ENCODE assay signal across 8 cellular contexts in genomic region chr1:204104331-204105222, GRCh38. TPM values are rescaled to one million over a fixed set of nuclear protein-coding genes. Genes with fewer than 3 reads are reported as not detected.
DNase-seq lines count a peak whose midpoint lies in the region; ATAC-seq and TF ChIP-seq lines count a peak whose summit lies in the region.

No MANE protein-coding gene starts in this region.

- peak overlapping the region; percentile 49 for H3K27ac Mint-ChIP-seq in stimulated activated naive B cell treated with anti-CD40 and anti-IgM and Interleukin-4, amounts not matched to agents 10 μg/mL and 1 μg/mL and 100 μg/mL, for 72 hours

- H3K9me3 Mint-ChIP-seq in stimulated activated naive B cell treated with anti-CD40 and anti-IgM and Interleukin-4, amounts not matched to agents 10 μg/mL and 1 μg/mL and 100 μg/mL, for 72 hours, result no peaks in the 10 kb centered on the region

- peak overlapping the region in 1 of 2 donors; percentile 22 for H3K4me3 Mint-ChIP-seq in stimulated activated naive B cell treated with anti-CD40 and anti-IgM and Interleukin-4, amounts not matched to agents 10 μg/mL and 1 μg/mL and 100 μg/mL, for 72 hours

- H3K27me3 Mint-ChIP-seq in stimulated activated naive B cell treated with anti-CD40 and anti-IgM and Interleukin-4, amounts not matched to agents 10 μg/mL and 1 μg/mL and 100 μg/mL, for 72 hours, result peaks cover 13 to 25% of the 10 kb centered on the region in 2 donors

- peaks cover 26 to 35% of the 10 kb centered on the region in 2 donors for H3K4me1 Mint-ChIP-seq in stimulated activated naive B cell treated with anti-CD40 and anti-IgM and Interleukin-4, amounts not matched to agents 10 μg/mL and 1 μg/mL and 100 μg/mL, for 72 hours

- peaks cover 0 to 64% of the 10 kb centered on the region in 2 donors for H3K4me1 ChIP-seq in right atrium auricular region

- H3K36me3 Mint-ChIP-seq in stimulated activated naive B cell treated with anti-CD40 and anti-IgM and Interleukin-4, amounts not matched to agents 10 μg/mL and 1 μg/mL and 100 μg/mL, for 72 hours, result no peaks in the 10 kb centered on the region

- peak; percentile 72 to 77 for ATAC-seq in stimulated activated naive B cell treated with anti-CD40 and anti-IgM and Interleukin-4, amounts not matched to agents 10 μg/mL and 1 μg/mL and 100 μg/mL, for 72 hours (replicated peaks)
- no peak for ATAC-seq in GM21717 (IDR thresholded peaks at IDR 0.05; ENCODE audit: unreplicated experiment)
- ATAC-seq in HG03139 (IDR thresholded peaks at IDR 0.05; ENCODE audit: unreplicated experiment), result no peak

- no peaks in the 10 kb centered on the region for H3K27me3 ChIP-seq in right atrium auricular region

- no peak for TF ChIP-seq CTCF in VCaP (conservative IDR thresholded peaks at IDR 0.05)
- no peak for TF ChIP-seq CTCF in right atrium auricular region (IDR thresholded peaks at IDR 0.05)

- no peaks in the 10 kb centered on the region for H3K9me3 ChIP-seq in right atrium auricular region

- DNase-seq in NCI-H2196 (lab: John Stamatoyannopoulos, UW; ENCODE audit: unreplicated experiment) (peak; percentile 35), NCI-H2196 treated with DMSO at 0.1 percent for 48 hours (lab: John Stamatoyannopoulos, UW; ENCODE audit: unreplicated experiment) (no peak), right atrium auricular region (ENCODE audit: low spot score) (no peak), SK-N-DZ (ENCODE audit: low spot score) (no peak)
- DNase-seq in stimulated activated naive B cell treated with anti-CD40 and anti-IgM and Interleukin-4, amounts not matched to agents 10 μg/mL and 1 μg/mL and 100 μg/mL, for 72 hours, result peak; percentile 30

- no peaks in the 10 kb centered on the region for H3K36me3 ChIP-seq in right atrium auricular region

- peak overlapping the region; percentile 72 for H3K27ac ChIP-seq in VCaP
- H3K27ac ChIP-seq in right atrium auricular region, result peak overlapping the region; percentile 36 to 55

- no peak overlapping the region for H3K4me3 ChIP-seq in right atrium auricular region

RNA-seq across cellular contexts. Expression of gene SOX13, which starts 31.7 kb away (rescaled TPM):
- total RNA-seq in right atrium auricular region, result 1 to 10 TPM; 7.9 to 8.6 TPM
- 0.06 TPM in 1 of 2 replicates, not detected in the other for polyA plus RNA-seq in SK-N-DZ (2014; cell fraction: cytosol; rRNA removed)
- polyA plus RNA-seq in SK-N-DZ (2014; cell fraction: nucleus; rRNA removed), result not detected in 2 replicates

RNA-seq across cellular contexts. Expression of gene ETNK2, which starts 47.3 kb away (rescaled TPM):
- 10 to 100 TPM in 1 of 2 donors, 1 to 10 TPM in 1; 5.6 to 17.5 TPM for total RNA-seq in right atrium auricular region
- polyA plus RNA-seq in SK-N-DZ (2014; cell fraction: cytosol; rRNA removed), result 5.0 and 8.2 TPM in 2 replicates
- polyA plus RNA-seq in SK-N-DZ (2014; cell fraction: nucleus; rRNA removed), result 2.3 and 2.7 TPM in 2 replicates

Comparison
In these comparisons a context has a peak if more than half of its experiments do, and no peak if none do; other contexts are left out.
1. DNase-seq: peak in NCI-H2196 (single experiment) and stimulated activated naive B cell treated with anti-CD40 and anti-IgM and Interleukin-4, amounts not matched to agents 10 μg/mL and 1 μg/mL and 100 μg/mL, for 72 hours (single experiment); none in NCI-H2196 treated with DMSO at 0.1 percent for 48 hours (single experiment), right atrium auricular region (single experiment) and SK-N-DZ (single experiment).
2. ATAC-seq: peak in stimulated activated naive B cell treated with anti-CD40 and anti-IgM and Interleukin-4, amounts not matched to agents 10 μg/mL and 1 μg/mL and 100 μg/mL, for 72 hours (2 of 2); none in GM21717 (single experiment) and HG03139 (single experiment).